In genomic region chr15:56468271-56468912, GRCh38 we compare ENCODE assay signal across 8 cellular contexts. TPM values are rescaled to one million over a fixed set of nuclear protein-coding genes. Genes with fewer than 3 reads are reported as not detected.
DNase-seq lines count a peak whose midpoint lies in the region; ATAC-seq and TF ChIP-seq lines count a peak whose summit lies in the region.

No MANE protein-coding gene starts in this region.

- H3K36me3 ChIP-seq in thoracic aorta: no peaks in the 10 kb centered on the region
- H3K36me3 ChIP-seq in transverse colon: no peaks in the 10 kb centered on the region

- no peak for TF ChIP-seq EP300 in transverse colon (IDR thresholded peaks at IDR 0.05; ENCODE audit: low read depth)

- DNase-seq in GM03348 (ENCODE audit: low spot score) (peak; percentile 40), NAMALWA (ENCODE audit: low spot score) (peak; percentile 78), epithelial cell of proximal tubule (ENCODE audit: low read depth) (no peak), thoracic aorta (ENCODE audit: low spot score) (no peak), NCI-H1092 treated with DMSO at 0.1 percent for 48 hours (lab: John Stamatoyannopoulos, UW) (no peak), transverse colon (no peak), retina (no peak)

- intact Hi-C loops in transverse colon (cut with DNase I; ENCODE audit: low total_unique reads): loop anchor here (10.0 kb wide), 1 partner anchor 56 kb away; no protein-coding TSS in a partner anchor

- H3K9me3 ChIP-seq in thoracic aorta: no peaks in the 10 kb centered on the region
- no peaks in the 10 kb centered on the region for H3K9me3 ChIP-seq in transverse colon

- TF ChIP-seq CTCF in epithelial cell of proximal tubule (conservative IDR thresholded peaks at IDR 0.05; ENCODE audit: low read depth, low read length) (no peak), thoracic aorta (IDR thresholded peaks at IDR 0.05) (no peak), transverse colon (IDR thresholded peaks at IDR 0.05) (no peak)

- H3K4me1 ChIP-seq in thoracic aorta (ENCODE audit: control insufficient read depth in 1 of 2, low read depth in 2 of 2) (peaks cover 0 to 9% of the 10 kb centered on the region in 2 donors), transverse colon (peaks cover 6 to 15% (median 12%) of the 10 kb centered on the region in 4 donors)

- 8 to 16% methylated on average over 2 of the region's 2 CpGs for WGBS in transverse colon (ENCODE audit: low coverage in 1 of 2), 2 donors

- TF ChIP-seq POLR2A in transverse colon (IDR thresholded peaks at IDR 0.05): no peak

- H3K27me3 ChIP-seq in thoracic aorta (replicated peaks; ENCODE audit: insufficient read depth): no peaks in the 10 kb centered on the region
- H3K27me3 ChIP-seq in transverse colon: no peaks in the 10 kb centered on the region

- H3K27ac ChIP-seq in thoracic aorta (no peak overlapping the region), transverse colon (peak overlapping the region in 1 of 4 donors; percentile 10)

- in situ Hi-C loops in transverse colon (cut with MboI; ENCODE audit: low pct_ligation_motif_present in 1 of 4, low pct_unique_long_range_greater_than_20kb in 1 of 4, low sequenced_read_pairs in 3 of 4): no loop called here

- peak overlapping the region; percentile 48 for H3K4me3 ChIP-seq in epithelial cell of proximal tubule (ENCODE audit: low read depth, low read length)
- peak overlapping the region; percentile 37 for H3K4me3 ChIP-seq in thoracic aorta
- peak overlapping the region in 2 of 4 donors; percentile 6 to 44 for H3K4me3 ChIP-seq in transverse colon

- peak; percentile 44 for ATAC-seq in GM21737 (IDR thresholded peaks at IDR 0.05; ENCODE audit: unreplicated experiment)
- no peak for ATAC-seq in thoracic aorta (ENCODE audit: insufficient number of reproducible peaks, low FRiP score, low read depth)

RNA-seq across cellular contexts. Expression of gene MNS1, which starts 3.5 kb away (rescaled TPM):
- total RNA-seq in epithelial cell of proximal tubule: 3.1 and 4.8 TPM in 2 replicates
- 1 to 10 TPM in 1 of 2 donors, under 1 TPM in 1; 0.28 to 2.3 TPM for total RNA-seq in thoracic aorta
- total RNA-seq in transverse colon: under 1 TPM in 3 of 4 donors, not detected in 1; 0.16 to 0.96 (median 0.40) TPM

Comparison
In these comparisons a context has a peak if more than half of its experiments do, and no peak if none do; other contexts are left out.
1. DNase-seq: peak in GM03348 (single experiment) and NAMALWA (single experiment); none in epithelial cell of proximal tubule (single experiment), thoracic aorta (single experiment), NCI-H1092 treated with DMSO at 0.1 percent for 48 hours (single experiment), transverse colon (single experiment) and retina (single experiment).